1 cellular context compared by ENCODE assay signal in genomic region chr21:42038826-42039425, GRCh38.
TF ChIP-seq lines count a peak whose summit lies in the region.

No MANE protein-coding gene starts in this region.

TF ChIP-seq in HepG2, 621 proteins besides CTCF, POLR2A, EP300 and RAD21 (continued from another document):
- TF ChIP-seq FOXO4 (CRISPR knock-in tag; conservative IDR thresholded peaks at IDR 0.05) (no peak), ZNF629 (CRISPR knock-in tag; conservative IDR thresholded peaks at IDR 0.05) (no peak), YEATS2 (CRISPR knock-in tag; IDR thresholded peaks at IDR 0.05; ENCODE audit: borderline replicate concordance) (no peak), ZFP37 (CRISPR knock-in tag; IDR thresholded peaks at IDR 0.05; ENCODE audit: borderline replicate concordance) (no peak), KMT2A (CRISPR knock-in tag; IDR thresholded peaks at IDR 0.05) (no peak), ZNF512B (CRISPR knock-in tag; IDR thresholded peaks at IDR 0.05; ENCODE audit: borderline replicate concordance) (no peak), BCLAF1 (IDR thresholded peaks at IDR 0.05) (no peak), PTBP1 (IDR thresholded peaks at IDR 0.05; ENCODE audit: low read depth, low read length, poor library complexity, severe bottlenecking) (no peak), ZNF589 (CRISPR knock-in tag; conservative IDR thresholded peaks at IDR 0.05) (no peak), HMG20A (CRISPR knock-in tag; IDR thresholded peaks at IDR 0.05; ENCODE audit: borderline replicate concordance) (no peak)
